Comparison of ENCODE assay signal across 16 cellular contexts in the genomic region with DNA sequence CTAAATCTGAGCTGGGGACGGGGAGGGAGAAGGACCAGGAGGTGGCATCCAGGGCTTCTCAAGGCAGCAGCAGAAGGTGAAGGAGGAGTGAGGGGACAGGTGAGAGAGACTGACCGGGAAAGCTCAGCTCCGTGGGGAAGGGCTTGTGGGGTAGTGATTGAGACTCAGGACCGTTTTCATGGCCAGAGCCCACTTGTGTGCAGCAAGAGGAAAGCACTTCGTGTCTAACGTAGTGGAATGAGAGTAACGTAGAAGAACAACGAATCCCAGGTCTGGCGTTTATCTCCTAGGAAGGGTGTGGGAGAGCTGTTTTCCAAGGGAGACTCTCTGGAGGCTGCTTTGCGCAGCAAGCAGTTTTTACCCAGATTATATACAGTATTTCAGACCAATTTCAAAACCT. TPM values are rescaled to one million over a fixed set of nuclear protein-coding genes. Genes with fewer than 3 reads are reported as not detected.
DNase-seq lines count a peak whose midpoint lies in the region; ATAC-seq, FAIRE-seq and TF ChIP-seq lines count a peak whose summit lies in the region.
"Had no signal": no experiment of that assay in that cellular context is flagged by ENCODE, and none has a peak within 500 bp of the region (broad histone marks: within the 10 kb centered on the region; RNA-seq: fewer than 3 reads in every experiment).

No MANE protein-coding gene starts in this region.

- H3K36me3 ChIP-seq in keratinocyte (ENCODE audit: control insufficient read depth in 2 of 2, extremely low read depth in 1 of 2, insufficient read depth in 2 of 2, low read length in 2 of 2) (peaks cover 8 to 17% of the 10 kb centered on the region in 2 experiments), Karpas-422 (ENCODE audit: insufficient read depth, low read length) (no peaks in the 10 kb centered on the region)
- H3K36me3 ChIP-seq: gastroesophageal sphincter had no signal

- peak overlapping the region; percentile 71 to 87 (median 74) for H3K4me3 ChIP-seq in keratinocyte (ENCODE audit: control insufficient read depth in 2 of 3, extremely low read depth in 1 of 3, insufficient read depth in 2 of 3, low read depth in 1 of 3, low read length in 3 of 3)
- no peak overlapping the region for H3K4me3 ChIP-seq in Karpas-422 (ENCODE audit: low read length)
- H3K4me3 ChIP-seq: gastroesophageal sphincter had no signal

- no peaks in the 10 kb centered on the region for H3K9me1 ChIP-seq in keratinocyte (ENCODE audit: control insufficient read depth, extremely low read depth, insufficient read depth, low read length)

- H4K20me1 ChIP-seq in keratinocyte (ENCODE audit: control insufficient read depth, extremely low read depth, insufficient read depth, low read length) (peaks cover 12% of the 10 kb centered on the region), Karpas-422 (ENCODE audit: insufficient read depth, low read depth, low read length) (no peaks in the 10 kb centered on the region)

- H3K9me3 ChIP-seq in keratinocyte (ENCODE audit: control insufficient read depth, low read depth, low read length) = no peaks in the 10 kb centered on the region
- H3K9me3 ChIP-seq in Karpas-422 (ENCODE audit: low read length) = no peaks in the 10 kb centered on the region
- H3K9me3 ChIP-seq: gastroesophageal sphincter had no signal

- H3K27ac Mint-ChIP-seq in activated T-cell treated with anti-CD3 and anti-CD28 coated beads, Interleukin-2, amount 50 U/mL, for 72 hours = no peak overlapping the region
- no peak overlapping the region for H3K27ac Mint-ChIP-seq in activated T-cell treated with anti-CD3 and anti-CD28 coated beads, Interleukin-2, amount 50 U/mL, for 24 hours
- H3K27ac Mint-ChIP-seq in activated T-helper 1 cell treated with anti-CD3 and anti-CD28 coated beads, Interleukin-12 subunit alpha, Interleukin-12 subunit beta, Interleukin-2, Interleukin-4 antibody, amounts not matched to agents 30 ng/mL and 10 ng/mL and 1 ng/mL, durations not matched to agents 14 hours and 24 hours and 36 hours = no peak overlapping the region
- H3K27ac Mint-ChIP-seq in stimulated activated effector memory CD8-positive, alpha-beta T cell treated with anti-CD3 and anti-CD28 coated beads, Interleukin-12 subunit alpha, Interleukin-12 subunit beta, amount 100 ng/mL, for 72 hours = no peak overlapping the region
- H3K27ac Mint-ChIP-seq: activated B cell treated with CpG ODN at 0.5 μM for 24 hours had no signal

- dilution Hi-C loops in keratinocyte (cut with MboI; ENCODE audit: extremely low pct_ligation_motif_present, low sequenced_read_pairs) = no loop called here

- no peak for TF ChIP-seq CTCF in keratinocyte (optimal IDR thresholded peaks at IDR 0.05 in 1 of 3, IDR thresholded peaks at IDR 0.05 in 1 of 3, conservative IDR thresholded peaks at IDR 0.05 in 1 of 3; ENCODE audit: extremely low read depth in 1 of 3, insufficient read depth in 2 of 3, low read length in 3 of 3)

- H2AFZ ChIP-seq in keratinocyte (ENCODE audit: control insufficient read depth, low read length) (no peak overlapping the region), Karpas-422 (ENCODE audit: low read length) (no peak overlapping the region)

- peaks cover 31% of the 10 kb centered on the region for H3K4me1 Mint-ChIP-seq in activated T-cell treated with anti-CD3 and anti-CD28 coated beads, Interleukin-2, amount 50 U/mL, for 72 hours (ENCODE audit: low read depth)
- peaks cover 23% of the 10 kb centered on the region for H3K4me1 Mint-ChIP-seq in activated T-cell treated with anti-CD3 and anti-CD28 coated beads, Interleukin-2, amount 50 U/mL, for 24 hours (ENCODE audit: low read depth)
- H3K4me1 Mint-ChIP-seq in activated T-helper 1 cell treated with anti-CD3 and anti-CD28 coated beads, Interleukin-12 subunit alpha, Interleukin-12 subunit beta, Interleukin-2, Interleukin-4 antibody, amounts not matched to agents 30 ng/mL and 10 ng/mL and 1 ng/mL, durations not matched to agents 14 hours and 24 hours and 36 hours (ENCODE audit: low read depth) = peaks cover 12% of the 10 kb centered on the region
- H3K4me1 Mint-ChIP-seq in stimulated activated effector memory CD8-positive, alpha-beta T cell treated with anti-CD3 and anti-CD28 coated beads, Interleukin-12 subunit alpha, Interleukin-12 subunit beta, amount 100 ng/mL, for 72 hours = peaks cover 14% of the 10 kb centered on the region

- peaks cover 55% of the 10 kb centered on the region for H3K27me3 Mint-ChIP-seq in activated T-cell treated with anti-CD3 and anti-CD28 coated beads, Interleukin-2, amount 50 U/mL, for 72 hours (ENCODE audit: low read depth)
- peaks cover 72% of the 10 kb centered on the region for H3K27me3 Mint-ChIP-seq in activated T-cell treated with anti-CD3 and anti-CD28 coated beads, Interleukin-2, amount 50 U/mL, for 24 hours
- peaks cover 42% of the 10 kb centered on the region for H3K27me3 Mint-ChIP-seq in activated T-helper 1 cell treated with anti-CD3 and anti-CD28 coated beads, Interleukin-12 subunit alpha, Interleukin-12 subunit beta, Interleukin-2, Interleukin-4 antibody, amounts not matched to agents 30 ng/mL and 10 ng/mL and 1 ng/mL, durations not matched to agents 14 hours and 24 hours and 36 hours (ENCODE audit: insufficient read depth)

- no peak for DNase-seq in activated T-cell treated with anti-CD3 and anti-CD28 coated beads, Interleukin-2, amount 50 U/mL, for 72 hours
- no peak for DNase-seq in activated T-cell treated with anti-CD3 and anti-CD28 coated beads, Interleukin-2, amount 50 U/mL, for 24 hours
- DNase-seq in activated T-helper 1 cell treated with anti-CD3 and anti-CD28 coated beads, Interleukin-12 subunit alpha, Interleukin-12 subunit beta, Interleukin-2, Interleukin-4 antibody, amounts not matched to agents 30 ng/mL and 10 ng/mL and 1 ng/mL, durations not matched to agents 14 hours and 24 hours and 36 hours (ENCODE audit: low spot score) = no peak
- no peak for DNase-seq in keratinocyte (ENCODE audit: low read depth, low spot score)
- no peak for DNase-seq in stimulated activated effector memory CD8-positive, alpha-beta T cell treated with anti-CD3 and anti-CD28 coated beads, Interleukin-12 subunit alpha, Interleukin-12 subunit beta, amount 100 ng/mL, for 72 hours (ENCODE audit: low spot score in 2 of 2)
- no peak for DNase-seq in Karpas-422
- DNase-seq: activated B cell treated with CpG ODN at 0.5 μM for 24 hours, kidney, NCI-H1694, NCI-H524 treated with DMSO at 0.1 percent for 48 hours had no signal

- H3K27me3 ChIP-seq in keratinocyte (ENCODE audit: control insufficient read depth, extremely low read depth, insufficient read depth, low read length) = no peaks in the 10 kb centered on the region
- H3K27me3 ChIP-seq in Karpas-422 (ENCODE audit: low read length) = no peaks in the 10 kb centered on the region

- H3K27ac ChIP-seq in keratinocyte (ENCODE audit: control insufficient read depth, insufficient read depth, low read length) (peak overlapping the region; percentile 94), Karpas-422 (ENCODE audit: low read length) (no peak overlapping the region)
- H3K27ac ChIP-seq: A549, gastroesophageal sphincter had no signal

- H3K4me1 ChIP-seq in keratinocyte (ENCODE audit: control insufficient read depth, extremely low read depth, insufficient read depth, low read length) (peaks cover 27% of the 10 kb centered on the region), Karpas-422 (ENCODE audit: low read length) (no peaks in the 10 kb centered on the region)

- intact Hi-C loops in activated T-helper 1 cell treated with anti-CD3 and anti-CD28 coated beads, Interleukin-12 subunit alpha, Interleukin-12 subunit beta, Interleukin-2, Interleukin-4 antibody, amounts not matched to agents 30 ng/mL and 10 ng/mL and 1 ng/mL, durations not matched to agents 14 hours and 24 hours and 36 hours (cut with micrococcal nuclease) = no loop called here

- FAIRE-seq in keratinocyte (lab: Jason Lieb, UNC) = no peak
- FAIRE-seq: A549, GM19239, kidney had no signal

- peak overlapping the region; percentile 80 to 83 for H3K4me3 Mint-ChIP-seq in activated T-cell treated with anti-CD3 and anti-CD28 coated beads, Interleukin-2, amount 50 U/mL, for 72 hours
- no peak overlapping the region for H3K4me3 Mint-ChIP-seq in activated T-cell treated with anti-CD3 and anti-CD28 coated beads, Interleukin-2, amount 50 U/mL, for 24 hours
- peak overlapping the region; percentile 33 for H3K4me3 Mint-ChIP-seq in activated T-helper 1 cell treated with anti-CD3 and anti-CD28 coated beads, Interleukin-12 subunit alpha, Interleukin-12 subunit beta, Interleukin-2, Interleukin-4 antibody, amounts not matched to agents 30 ng/mL and 10 ng/mL and 1 ng/mL, durations not matched to agents 14 hours and 24 hours and 36 hours
- peak overlapping the region; percentile 42 for H3K4me3 Mint-ChIP-seq in stimulated activated effector memory CD8-positive, alpha-beta T cell treated with anti-CD3 and anti-CD28 coated beads, Interleukin-12 subunit alpha, Interleukin-12 subunit beta, amount 100 ng/mL, for 72 hours

- H3K36me3 Mint-ChIP-seq in activated T-cell treated with anti-CD3 and anti-CD28 coated beads, Interleukin-2, amount 50 U/mL, for 72 hours (ENCODE audit: insufficient read depth in 2 of 2) = peaks cover 0 to 3% of the 10 kb centered on the region in 2 donors
- H3K36me3 Mint-ChIP-seq in activated T-cell treated with anti-CD3 and anti-CD28 coated beads, Interleukin-2, amount 50 U/mL, for 24 hours (ENCODE audit: low read depth) = no peaks in the 10 kb centered on the region
- no peaks in the 10 kb centered on the region for H3K36me3 Mint-ChIP-seq in activated T-helper 1 cell treated with anti-CD3 and anti-CD28 coated beads, Interleukin-12 subunit alpha, Interleukin-12 subunit beta, Interleukin-2, Interleukin-4 antibody, amounts not matched to agents 30 ng/mL and 10 ng/mL and 1 ng/mL, durations not matched to agents 14 hours and 24 hours and 36 hours (ENCODE audit: low read depth)
- no peaks in the 10 kb centered on the region for H3K36me3 Mint-ChIP-seq in stimulated activated effector memory CD8-positive, alpha-beta T cell treated with anti-CD3 and anti-CD28 coated beads, Interleukin-12 subunit alpha, Interleukin-12 subunit beta, amount 100 ng/mL, for 72 hours

- peaks cover 40% of the 10 kb centered on the region for H3K79me2 ChIP-seq in keratinocyte (ENCODE audit: control insufficient read depth, insufficient read depth, low read length)
- H3K79me2 ChIP-seq in Karpas-422 (ENCODE audit: low read length) = no peaks in the 10 kb centered on the region

- H3K9me3 Mint-ChIP-seq in activated T-cell treated with anti-CD3 and anti-CD28 coated beads, Interleukin-2, amount 50 U/mL, for 72 hours = no peaks in the 10 kb centered on the region
- H3K9me3 Mint-ChIP-seq in activated T-cell treated with anti-CD3 and anti-CD28 coated beads, Interleukin-2, amount 50 U/mL, for 24 hours = no peaks in the 10 kb centered on the region
- no peaks in the 10 kb centered on the region for H3K9me3 Mint-ChIP-seq in activated T-helper 1 cell treated with anti-CD3 and anti-CD28 coated beads, Interleukin-12 subunit alpha, Interleukin-12 subunit beta, Interleukin-2, Interleukin-4 antibody, amounts not matched to agents 30 ng/mL and 10 ng/mL and 1 ng/mL, durations not matched to agents 14 hours and 24 hours and 36 hours
- no peaks in the 10 kb centered on the region for H3K9me3 Mint-ChIP-seq in stimulated activated effector memory CD8-positive, alpha-beta T cell treated with anti-CD3 and anti-CD28 coated beads, Interleukin-12 subunit alpha, Interleukin-12 subunit beta, amount 100 ng/mL, for 72 hours
- H3K9me3 Mint-ChIP-seq: activated B cell treated with CpG ODN at 0.5 μM for 24 hours had no signal

- ATAC-seq in activated T-cell treated with anti-CD3 and anti-CD28 coated beads, Interleukin-2, amount 50 U/mL, for 72 hours (replicated peaks in 1 of 2) = no peak
- ATAC-seq in stimulated activated effector memory CD8-positive, alpha-beta T cell treated with anti-CD3 and anti-CD28 coated beads, Interleukin-12 subunit alpha, Interleukin-12 subunit beta, amount 100 ng/mL, for 72 hours = no peak
- ATAC-seq in HG03025 (IDR thresholded peaks at IDR 0.05; ENCODE audit: low FRiP score, unreplicated experiment) = no peak
- no peak for ATAC-seq in GM19452 (IDR thresholded peaks at IDR 0.05; ENCODE audit: unreplicated experiment)
- ATAC-seq: gastroesophageal sphincter had no signal

- H3K9ac ChIP-seq in keratinocyte (ENCODE audit: control insufficient read depth, extremely low read depth, insufficient read depth, low read length) (peak overlapping the region; percentile 90), Karpas-422 (ENCODE audit: low read length) (no peak overlapping the region)

- H3K4me2 ChIP-seq in keratinocyte (ENCODE audit: control insufficient read depth, extremely low read depth, insufficient read depth, low read depth, low read length) = peak overlapping the region; percentile 92
- H3K4me2 ChIP-seq in Karpas-422 (ENCODE audit: low read depth, low read length, poor library complexity, severe bottlenecking) = no peak overlapping the region

- no peaks in the 10 kb centered on the region for H3K9me2 ChIP-seq in Karpas-422 (replicated peaks; ENCODE audit: insufficient read depth, low read length)

RNA-seq across cellular contexts. Expression of gene CDH3, which starts 1.3 kb away (rescaled TPM):
- 10 to 100 TPM; 15.2 to 24.3 TPM for total RNA-seq in activated T-cell treated with anti-CD3 and anti-CD28 coated beads, Interleukin-2, amount 50 U/mL, for 72 hours
- 0.26 and 0.51 TPM in 2 replicates for total RNA-seq in activated T-helper 1 cell treated with anti-CD3 and anti-CD28 coated beads, Interleukin-12 subunit alpha, Interleukin-12 subunit beta, Interleukin-2, Interleukin-4 antibody, amounts not matched to agents 30 ng/mL and 10 ng/mL and 1 ng/mL, durations not matched to agents 14 hours and 24 hours and 36 hours
- polyA plus RNA-seq in keratinocyte = 366 to 711 TPM (median 524 TPM) in 3 replicates
- polyA plus RNA-seq in keratinocyte (2011; ENCODE audit: low read depth) = 280 TPM
- 227 and 260 TPM in 2 replicates for polyA plus RNA-seq in keratinocyte (2011; cell fraction: cytosol; rRNA removed)
- 926 and 1,229 TPM in 2 replicates for polyA plus RNA-seq in keratinocyte (2011; cell fraction: nucleus; rRNA removed)
- 200 and 465 TPM in 2 replicates for polyA plus RNA-seq in keratinocyte (2012; ENCODE audit: low replicate concordance)
- polyA minus RNA-seq in keratinocyte = 653 to 1,075 TPM (median 1,036 TPM) in 3 replicates
- polyA minus RNA-seq in keratinocyte (2011; cell fraction: cytosol; rRNA and poly(A)+ RNA removed) = 438 TPM
- 787 and 1,047 TPM in 2 replicates for polyA minus RNA-seq in keratinocyte (2011; cell fraction: nucleus; rRNA and poly(A)+ RNA removed)
- total RNA-seq in Karpas-422 (2014; rRNA removed; shearing (Covaris generic); ENCODE audit: low replicate concordance) = 0.97 TPM in 1 of 2 replicates, not detected in the other
- total RNA-seq: activated B cell treated with CpG ODN at 0.5 μM for 24 hours, endothelial cell of umbilical vein had no signal
